In genomic region chr11:114171257-114172054, GRCh38 we compare ENCODE assay signal across 9 cellular contexts.
DNase-seq lines count a peak whose midpoint lies in the region; ATAC-seq, FAIRE-seq and TF ChIP-seq lines count a peak whose summit lies in the region.
"Had no signal": no experiment of that assay in that cellular context is flagged by ENCODE, and none has a peak within 500 bp of the region (broad histone marks: within the 10 kb centered on the region; RNA-seq: fewer than 3 reads in every experiment).

No MANE protein-coding gene starts in this region.

- CTCF ChIA-PET in HepG2 (lab: Yijun Ruan, JAX; ENCODE audit: low intra/inter-chr PET ratio, low total read pairs), result no interaction called here

- intact Hi-C loops in HepG2 (cut with micrococcal nuclease; ENCODE audit: unreplicated experiment), result no loop called here
- intact Hi-C loops in spleen (cut with DNase I; ENCODE audit: low total_unique reads), result no loop called here

- H2AFZ ChIP-seq in HepG2 (ENCODE audit: low read length), result no peak overlapping the region

- no peak for TF ChIP-seq EP300 in HepG2 (IDR thresholded peaks at IDR 0.05; ENCODE audit: low read depth in 2 of 2, low read length in 2 of 2)
- TF ChIP-seq EP300 in HepG2 (CRISPR knock-in tag; IDR thresholded peaks at IDR 0.05; ENCODE audit: borderline replicate concordance), result no peak

- no peak overlapping the region for H3K9ac ChIP-seq in HepG2 (ENCODE audit: insufficient read depth, low read depth, low read length)

- H3K4me3 ChIP-seq in bronchial epithelial cell (ENCODE audit: low read depth, low read length) (no peak overlapping the region), HepG2 (replicated peaks in 1 of 3; ENCODE audit: insufficient read depth in 1 of 3, low read depth in 2 of 3, low read length in 3 of 3) (no peak overlapping the region), spleen (peak overlapping the region in 2 of 8 donors; percentile 4 to 35), foreskin fibroblast (ENCODE audit: low read depth in 1 of 2, low read length in 2 of 2) (no peak overlapping the region)

- no peak overlapping the region for H3K4me2 ChIP-seq in HepG2 (ENCODE audit: low read depth, low read length)

- in situ Hi-C loops in HepG2 (cut with HindIII; ENCODE audit: extremely low pct_ligation_motif_present, low pct_unique_long_range_greater_than_20kb), result no loop called here

- DNase-seq in bronchial epithelial cell (ENCODE audit: low read depth) (no peak), HepG2 (ENCODE audit: low spot score) (peak; percentile 10), spleen (peak; percentile 93), NCI-H1105 (lab: John Stamatoyannopoulos, UW) (no peak), foreskin fibroblast (no peak), HuH-7.5 (ENCODE audit: low spot score) (no peak)
- DNase-seq: DMS153 had no signal

- no peaks in the 10 kb centered on the region for H4K20me1 ChIP-seq in HepG2 (ENCODE audit: insufficient read depth, low read length)

- WGBS in HepG2 (ENCODE audit: low lambda C conversion rate), result 23% methylated on average over 10 of the region's 15 CpGs
- 32 to 50% (median 41%) methylated on average over 15 of the region's 15 CpGs for WGBS in spleen, 5 donors

- no peaks in the 10 kb centered on the region for H3K79me2 ChIP-seq in HepG2 (ENCODE audit: insufficient read depth, low read length)

- TF ChIP-seq POLR2A in HepG2 (IDR thresholded peaks at IDR 0.05; ENCODE audit: insufficient read depth in 1 of 2, low read depth in 2 of 2, low read length in 2 of 2) (no peak), spleen (IDR thresholded peaks at IDR 0.05) (peak in 1 of 3 donors; percentile 20)

- H3K36me3 ChIP-seq in KOPT-K1 (ENCODE audit: insufficient read depth, low read length) (no peaks in the 10 kb centered on the region), bronchial epithelial cell (ENCODE audit: control insufficient read depth, insufficient read depth, low read length) (peaks cover 1% of the 10 kb centered on the region), HepG2 (replicated peaks in 1 of 2; ENCODE audit: control insufficient read depth in 1 of 2, insufficient read depth in 2 of 2, low read length in 2 of 2) (no peaks in the 10 kb centered on the region), spleen (peaks cover 0 to 8% (median 0%) of the 10 kb centered on the region in 6 donors)

- ATAC-seq in HepG2 (peak; percentile 84), GM21360 (IDR thresholded peaks at IDR 0.05; ENCODE audit: unreplicated experiment) (no peak)

- H3K27me3 ChIP-seq in bronchial epithelial cell (ENCODE audit: control insufficient read depth, insufficient read depth, low read length) (peaks cover 39% of the 10 kb centered on the region), HepG2 (ENCODE audit: control insufficient read depth in 1 of 2, insufficient read depth in 2 of 2, low read length in 2 of 2) (peaks cover 0 to 32% of the 10 kb centered on the region in 2 experiments; a peak in 2 of 5 replicates), spleen (replicated peaks in 1 of 7) (no peaks in the 10 kb centered on the region)

- no TSS peak for BruUV-seq in HepG2 (replicated peaks; lab: Mats Ljungman, UMichigan)

- H3K27ac ChIP-seq in KOPT-K1 (ENCODE audit: low read depth, low read length, poor library complexity, severe bottlenecking), result peak overlapping the region; percentile 51
- H3K27ac ChIP-seq in HepG2 (ENCODE audit: extremely low read length, insufficient read depth, low read length), result no peak overlapping the region
- H3K27ac ChIP-seq in spleen, result peak overlapping the region; percentile 74 to 94 (median 89)

- H3K9me3 ChIP-seq in KOPT-K1 (ENCODE audit: insufficient read depth, low read length, poor library complexity, severe bottlenecking) (no peaks in the 10 kb centered on the region), HepG2 (ENCODE audit: low read length) (no peaks in the 10 kb centered on the region), spleen (no peaks in the 10 kb centered on the region)

- peak; percentile 28 for FAIRE-seq in bronchial epithelial cell (lab: Jason Lieb, UNC)
- no peak for FAIRE-seq in HepG2 (lab: Jason Lieb, UNC)

- H3K4me1 ChIP-seq in HepG2 (ENCODE audit: insufficient read depth, low read length) (peaks cover 10% of the 10 kb centered on the region), spleen (peaks cover 58 to 100% (median 89%) of the 10 kb centered on the region in 6 donors)

- no peak for TF ChIP-seq RAD21 in HepG2 (CRISPR knock-in tag; IDR thresholded peaks at IDR 0.05)

- TF ChIP-seq CTCF in bronchial epithelial cell (IDR thresholded peaks at IDR 0.05; ENCODE audit: insufficient read depth, low read length, severe bottlenecking) (no peak), HepG2 (CRISPR knock-in tag; IDR thresholded peaks at IDR 0.05) (0 out of 2 replicates have a peak, but pooled peaks have one; percentile 5), spleen (IDR thresholded peaks at IDR 0.05 in 8 of 11, conservative IDR thresholded peaks at IDR 0.05 in 3 of 11) (no peak), foreskin fibroblast (IDR thresholded peaks at IDR 0.05; ENCODE audit: low read depth, low read length) (no peak)

- POLR2A ChIA-PET in HepG2 (lab: Yijun Ruan, JAX), result no interaction called here

TF ChIP-seq in HepG2, 621 proteins besides CTCF, POLR2A, EP300 and RAD21:
- TF ChIP-seq BCL6 (CRISPR knock-in tag; IDR thresholded peaks at IDR 0.05) (peak; percentile 38; the same call in 1 of the 2 replicates), DBP (CRISPR knock-in tag; IDR thresholded peaks at IDR 0.05; ENCODE audit: not compliant biosample characterization) (no peak), PATZ1 (CRISPR knock-in tag; IDR thresholded peaks at IDR 0.05) (0 out of 2 replicates have a peak, but pooled peaks have one; percentile 21), BORCS8-MEF2B (CRISPR knock-in tag; IDR thresholded peaks at IDR 0.05) (no peak), BHLHE40 (IDR thresholded peaks at IDR 0.05; ENCODE audit: low read length) (0 out of 2 replicates have a peak, but pooled peaks have one; percentile 7)

Comparison
In these comparisons a context has a peak if more than half of its experiments do, and no peak if none do; other contexts are left out.
1. DNase-seq: peak in HepG2 (single experiment) and spleen (single experiment); none in bronchial epithelial cell (single experiment), NCI-H1105 (single experiment), foreskin fibroblast (0 of 2) and HuH-7.5 (single experiment).